Comparison of ENCODE assay signal across 8 cellular contexts in genomic region chr1:46533179-46533864, GRCh38. TPM values are rescaled to one million over a fixed set of nuclear protein-coding genes. Genes with fewer than 3 reads are reported as not detected.
A peak's percentile ranks its signal among the peaks of the same experiment; 100 is the strongest.
DNase-seq lines count a peak whose midpoint lies in the region; ATAC-seq and TF ChIP-seq lines count a peak whose summit lies in the region.

No MANE protein-coding gene starts in this region.

- H3K27ac ChIP-seq in ACC112 (ENCODE audit: low read depth, low read length) (no peak overlapping the region), lung (ENCODE audit: low read depth in 1 of 2, low read length in 1 of 2) (no peak overlapping the region)

- no peaks in the 10 kb centered on the region for H3K36me3 Mint-ChIP-seq in dendritic cell treated with granulocyte-macrophage colony-stimulating factor and Interleukin-4, amounts not matched to agents 40 ng/mL and 50 ng/mL, for 4 days (ENCODE audit: low read depth)
- no peaks in the 10 kb centered on the region for H3K36me3 Mint-ChIP-seq in stimulated activated naive B cell treated with anti-CD40 and anti-IgM and Interleukin-4, amounts not matched to agents 10 μg/mL and 1 μg/mL and 100 μg/mL, for 72 hours

- no peak for TF ChIP-seq CTCF in lung (IDR thresholded peaks at IDR 0.05; ENCODE audit: control extremely low read depth, extremely low read depth)

- ATAC-seq in HG02798 (IDR thresholded peaks at IDR 0.05; ENCODE audit: poor library complexity, unreplicated experiment) (peak; percentile 25), lung (ENCODE audit: insufficient read depth, low FRiP score) (peak; percentile 28), HG03565 (IDR thresholded peaks at IDR 0.05; ENCODE audit: unreplicated experiment) (no peak)
- ATAC-seq in stimulated activated naive B cell treated with anti-CD40 and anti-IgM and Interleukin-4, amounts not matched to agents 10 μg/mL and 1 μg/mL and 100 μg/mL, for 72 hours (replicated peaks), result peak; percentile 60 to 64

- H3K27me3 ChIP-seq in ACC112 (ENCODE audit: insufficient read depth, low read length) (peaks cover 24% of the 10 kb centered on the region), lung (ENCODE audit: control insufficient read depth, insufficient read depth) (no peaks in the 10 kb centered on the region)

- H3K4me3 Mint-ChIP-seq in dendritic cell treated with granulocyte-macrophage colony-stimulating factor and Interleukin-4, amounts not matched to agents 40 ng/mL and 50 ng/mL, for 4 days, result peak overlapping the region; percentile 15
- H3K4me3 Mint-ChIP-seq in stimulated activated naive B cell treated with anti-CD40 and anti-IgM and Interleukin-4, amounts not matched to agents 10 μg/mL and 1 μg/mL and 100 μg/mL, for 72 hours, result peak overlapping the region; percentile 69 to 77

- 5 to 7% methylated on average over 51 to 71 of the region's 71 CpGs for WGBS in lung, 2 donors

- H3K27me3 Mint-ChIP-seq in dendritic cell treated with granulocyte-macrophage colony-stimulating factor and Interleukin-4, amounts not matched to agents 40 ng/mL and 50 ng/mL, for 4 days, result peaks cover 80% of the 10 kb centered on the region
- H3K27me3 Mint-ChIP-seq in stimulated activated naive B cell treated with anti-CD40 and anti-IgM and Interleukin-4, amounts not matched to agents 10 μg/mL and 1 μg/mL and 100 μg/mL, for 72 hours, result peaks cover 60 to 73% of the 10 kb centered on the region in 2 donors

- peak; percentile 52 for DNase-seq in activated CD4-positive, alpha-beta T cell treated with anti-CD3 and anti-CD28 coated beads, Interleukin-2, amount 50 U/mL, for 1 hour
- no peak for DNase-seq in lung (ENCODE audit: low spot score)
- peak; percentile 9 for DNase-seq in stimulated activated naive B cell treated with anti-CD40 and anti-IgM and Interleukin-4, amounts not matched to agents 10 μg/mL and 1 μg/mL and 100 μg/mL, for 72 hours
- DNase-seq in UCSD-AML1 (lab: John Stamatoyannopoulos, UW; ENCODE audit: unreplicated experiment), result no peak

- peaks cover 12% of the 10 kb centered on the region for H3K4me1 Mint-ChIP-seq in dendritic cell treated with granulocyte-macrophage colony-stimulating factor and Interleukin-4, amounts not matched to agents 40 ng/mL and 50 ng/mL, for 4 days (ENCODE audit: low read depth)
- peaks cover 3 to 5% of the 10 kb centered on the region in 2 donors for H3K4me1 Mint-ChIP-seq in stimulated activated naive B cell treated with anti-CD40 and anti-IgM and Interleukin-4, amounts not matched to agents 10 μg/mL and 1 μg/mL and 100 μg/mL, for 72 hours

- peak overlapping the region; percentile 65 for H3K4me3 ChIP-seq in ACC112 (ENCODE audit: low read depth, low read length)
- H3K4me3 ChIP-seq in lung, result no peak overlapping the region

- no peak overlapping the region for H3K27ac Mint-ChIP-seq in dendritic cell treated with granulocyte-macrophage colony-stimulating factor and Interleukin-4, amounts not matched to agents 40 ng/mL and 50 ng/mL, for 4 days
- no peak overlapping the region for H3K27ac Mint-ChIP-seq in stimulated activated naive B cell treated with anti-CD40 and anti-IgM and Interleukin-4, amounts not matched to agents 10 μg/mL and 1 μg/mL and 100 μg/mL, for 72 hours

- no peaks in the 10 kb centered on the region for H3K4me1 ChIP-seq in ACC112 (ENCODE audit: control insufficient read depth, insufficient read depth, low read length, unreplicated experiment)
- H3K4me1 ChIP-seq in lung (ENCODE audit: control insufficient read depth in 2 of 2, insufficient read depth in 2 of 2, low read length in 2 of 2), result peaks cover 0 to 4% of the 10 kb centered on the region in 2 donors

- H3K36me3 ChIP-seq in ACC112 (ENCODE audit: insufficient read depth, low read length) (no peaks in the 10 kb centered on the region), lung (ENCODE audit: control insufficient read depth in 2 of 2, insufficient read depth in 2 of 2, low read length in 2 of 2) (no peaks in the 10 kb centered on the region)

- H2AFZ ChIP-seq in ACC112 (ENCODE audit: low read length, unreplicated experiment), result peak overlapping the region; percentile 54

- H3K79me2 ChIP-seq in ACC112 (ENCODE audit: control insufficient read depth, insufficient read depth, low read length, unreplicated experiment), result no peaks in the 10 kb centered on the region

- intact Hi-C loops in dendritic cell treated with granulocyte-macrophage colony-stimulating factor and Interleukin-4, amounts not matched to agents 40 ng/mL and 50 ng/mL, for 4 days (cut with micrococcal nuclease), result loop anchor here (2.0 kb wide), 1 partner anchor 191 kb away; no protein-coding TSS in a partner anchor

- no peaks in the 10 kb centered on the region for H3K9me3 Mint-ChIP-seq in dendritic cell treated with granulocyte-macrophage colony-stimulating factor and Interleukin-4, amounts not matched to agents 40 ng/mL and 50 ng/mL, for 4 days
- peaks cover 7 to 8% of the 10 kb centered on the region in 2 donors for H3K9me3 Mint-ChIP-seq in stimulated activated naive B cell treated with anti-CD40 and anti-IgM and Interleukin-4, amounts not matched to agents 10 μg/mL and 1 μg/mL and 100 μg/mL, for 72 hours

- no peaks in the 10 kb centered on the region for H3K9me3 ChIP-seq in lung (ENCODE audit: control insufficient read depth in 2 of 2, insufficient read depth in 1 of 2, low read length in 1 of 2)

RNA-seq across cellular contexts. Expression of gene KNCN, which starts 18.1 kb away (rescaled TPM):
- under 1 TPM in 1 of 2 donors, not detected in 1; 0.09 TPM for total RNA-seq in lung
- under 1 TPM in 1 of 2 donors, not detected in 1; 0.01 TPM for polyA plus RNA-seq in lung

RNA-seq across cellular contexts. Expression of gene DMBX1, which starts 43.7 kb away (rescaled TPM):
- under 1 TPM in 1 of 2 donors, not detected in 1; 0.09 TPM for total RNA-seq in lung
- polyA plus RNA-seq in lung, result under 1 TPM in 1 of 2 donors, not detected in 1; 0.01 TPM

Comparison
In these comparisons a context has a peak if more than half of its experiments do, and no peak if none do; other contexts are left out.
1. DNase-seq: peak in activated CD4-positive, alpha-beta T cell treated with anti-CD3 and anti-CD28 coated beads, Interleukin-2, amount 50 U/mL, for 1 hour (single experiment) and stimulated activated naive B cell treated with anti-CD40 and anti-IgM and Interleukin-4, amounts not matched to agents 10 μg/mL and 1 μg/mL and 100 μg/mL, for 72 hours (single experiment); none in lung (single experiment) and UCSD-AML1 (single experiment).